In the genomic region with DNA sequence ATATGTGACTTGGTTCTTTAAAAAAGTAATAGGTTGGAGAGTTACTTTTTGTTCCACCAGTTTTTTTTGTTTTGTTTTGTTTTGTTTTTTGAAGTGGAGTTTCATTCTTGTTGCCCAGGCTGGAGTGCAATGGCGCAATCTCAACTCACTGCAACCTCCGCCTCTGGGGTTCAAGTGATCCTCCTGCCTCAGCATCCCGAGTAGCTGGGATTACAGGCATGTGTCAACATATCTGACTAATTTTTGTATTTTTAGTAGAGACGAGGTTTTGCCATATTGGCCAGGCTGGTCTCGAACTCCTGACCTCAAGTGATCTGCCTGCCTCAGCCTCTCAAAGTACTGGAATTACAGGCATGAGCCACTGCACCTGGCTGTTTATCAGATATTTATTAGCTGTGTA, we compare ENCODE assay signal across 1 cellular context. TPM values are rescaled to one million over a fixed set of nuclear protein-coding genes. Genes with fewer than 3 reads are reported as not detected.
"Had no signal": no experiment of that assay in that cellular context is flagged by ENCODE, and none has a peak within 500 bp of the region (broad histone marks: within the 10 kb centered on the region; RNA-seq: fewer than 3 reads in every experiment).

No MANE protein-coding gene starts in this region.

RNA-seq across cellular contexts. Expression of gene MEGF10, which starts 6.3 kb away (rescaled TPM):
- polyA plus RNA-seq: immature natural killer cell had no signal
